In the genomic region with DNA sequence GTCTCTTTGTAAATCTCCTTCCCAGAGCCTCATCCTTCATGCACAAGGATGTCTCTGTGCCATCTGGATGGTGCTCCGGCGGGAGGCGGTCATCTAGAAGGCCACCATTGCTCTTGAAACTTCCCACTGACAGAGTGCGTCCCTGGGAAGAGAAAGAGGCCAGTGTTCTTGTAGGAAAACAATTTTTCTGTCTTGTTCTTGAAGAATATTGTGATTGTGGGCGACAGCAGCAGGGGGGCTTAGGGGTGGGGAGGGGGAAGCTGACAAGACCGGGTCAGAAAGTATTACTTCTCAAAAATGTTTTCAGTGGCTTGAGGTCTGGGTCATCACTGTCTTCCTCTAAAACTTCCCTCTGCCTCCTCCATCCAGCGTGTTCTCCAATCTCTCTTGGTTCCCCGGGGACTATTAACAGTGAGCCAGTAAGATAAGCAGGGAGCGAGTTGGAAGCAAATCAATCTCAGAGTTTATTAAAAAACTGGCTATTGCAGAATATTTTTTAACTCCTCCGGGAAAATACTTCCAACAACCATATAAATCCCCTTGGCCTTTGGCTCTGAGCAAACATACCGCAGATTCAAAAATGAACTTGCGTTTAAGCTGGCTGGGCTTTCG, we compare ENCODE assay signal across 28 cellular contexts.
"Had no signal": no experiment of that assay in that cellular context is flagged by ENCODE, and none has a peak within 500 bp of the region (broad histone marks: within the 10 kb centered on the region; RNA-seq: fewer than 3 reads in every experiment).

No MANE protein-coding gene starts in this region.

- H3K4me1 Mint-ChIP-seq: activated naive CD4-positive, alpha-beta T cell treated with anti-CD3 and anti-CD28 coated beads, Interleukin-2, amount 50 U/mL, for 24 hours; activated naive CD8-positive, alpha-beta T cell treated with anti-CD3 and anti-CD28 coated beads, Interleukin-2, amount 50 U/mL, for 24 hours; activated T-helper 17 cell treated with anti-CD3 and anti-CD28 coated beads, Interleukin-2, amount 50 U/mL, for 72 hours; central memory CD8-positive, alpha-beta T cell; naive thymus-derived CD4-positive, alpha-beta T cell had no signal

- H3K9me3 ChIP-seq: gastrocnemius medialis, psoas muscle, spleen, transverse colon had no signal

- ATAC-seq: activated CD8-positive, alpha-beta T cell treated with anti-CD3 and anti-CD28 coated beads for 36 hours; activated naive CD8-positive, alpha-beta T cell treated with anti-CD3 and anti-CD28 coated beads, Interleukin-2, amount 50 U/mL, for 24 hours; activated T-cell treated with anti-CD3 and anti-CD28 coated beads, Interleukin-2, amount 50 U/mL, for 4 hours; activated T-helper 17 cell treated with anti-CD3 and anti-CD28 coated beads, Interleukin-2, amount 50 U/mL, for 72 hours; gastrocnemius medialis; left lobe of liver; naive thymus-derived CD4-positive, alpha-beta T cell; psoas muscle; WTC11 had no signal

- H3K4me3 Mint-ChIP-seq: activated CD8-positive, alpha-beta T cell treated with anti-CD3 and anti-CD28 coated beads for 36 hours; activated naive CD4-positive, alpha-beta T cell treated with anti-CD3 and anti-CD28 coated beads, Interleukin-2, amount 50 U/mL, for 24 hours; activated naive CD8-positive, alpha-beta T cell treated with anti-CD3 and anti-CD28 coated beads, Interleukin-2, amount 50 U/mL, for 24 hours; activated T-cell treated with anti-CD3 and anti-CD28 coated beads, Interleukin-2, amount 50 U/mL, for 4 hours; activated T-helper 17 cell treated with anti-CD3 and anti-CD28 coated beads, Interleukin-2, amount 50 U/mL, for 72 hours; central memory CD8-positive, alpha-beta T cell; naive thymus-derived CD4-positive, alpha-beta T cell; neural progenitor cell; WTC11 had no signal

- H3K27ac ChIP-seq: epithelial cell of prostate, gastrocnemius medialis, neural progenitor cell, parathyroid adenoma, psoas muscle, spleen, transverse colon had no signal

- H3K27me3 ChIP-seq: gastrocnemius medialis, neural progenitor cell, spleen, transverse colon had no signal

- H3K36me3 Mint-ChIP-seq: activated naive CD4-positive, alpha-beta T cell treated with anti-CD3 and anti-CD28 coated beads, Interleukin-2, amount 50 U/mL, for 24 hours; naive thymus-derived CD4-positive, alpha-beta T cell; neural progenitor cell; WTC11 had no signal

- DNase-seq: activated CD4-positive, alpha-beta T cell treated with anti-CD3 and anti-CD28 coated beads, Interleukin-2, amount 50 U/mL, for 1 hour; activated CD8-positive, alpha-beta T cell treated with anti-CD3 and anti-CD28 coated beads for 36 hours; activated gamma-delta T cell treated with Interleukin-2 at 50 U/mL for 16 hours; activated naive CD8-positive, alpha-beta T cell treated with anti-CD3 and anti-CD28 coated beads, Interleukin-2, amount 50 U/mL, for 24 hours; activated T-cell treated with anti-CD3 and anti-CD28 coated beads, Interleukin-2, amount 50 U/mL, for 4 hours; amygdala; dermis blood vessel endothelial cell; effector CD4-positive, alpha-beta T cell; gastrocnemius medialis; glutamatergic neuron; hippocampal formation; kidney; mammary epithelial cell; naive thymus-derived CD4-positive, alpha-beta T cell; occipital lobe; psoas muscle; spleen; stimulated activated naive CD4-positive, alpha-beta T cell; T-helper 2 cell; transverse colon had no signal

- H3K27ac Mint-ChIP-seq: activated CD8-positive, alpha-beta T cell treated with anti-CD3 and anti-CD28 coated beads for 36 hours; activated naive CD4-positive, alpha-beta T cell treated with anti-CD3 and anti-CD28 coated beads, Interleukin-2, amount 50 U/mL, for 24 hours; activated naive CD8-positive, alpha-beta T cell treated with anti-CD3 and anti-CD28 coated beads, Interleukin-2, amount 50 U/mL, for 24 hours; activated T-helper 17 cell treated with anti-CD3 and anti-CD28 coated beads, Interleukin-2, amount 50 U/mL, for 72 hours; naive thymus-derived CD4-positive, alpha-beta T cell; neural progenitor cell; WTC11 had no signal

- H3K4me3 ChIP-seq: gastrocnemius medialis, neural progenitor cell, psoas muscle, spleen, transverse colon had no signal

- H3K36me3 ChIP-seq: gastrocnemius medialis, neural progenitor cell, spleen, transverse colon had no signal

- H3K4me1 ChIP-seq: gastrocnemius medialis, parathyroid adenoma, psoas muscle, spleen, transverse colon had no signal

- H3K27me3 Mint-ChIP-seq: activated CD8-positive, alpha-beta T cell treated with anti-CD3 and anti-CD28 coated beads for 36 hours; activated naive CD4-positive, alpha-beta T cell treated with anti-CD3 and anti-CD28 coated beads, Interleukin-2, amount 50 U/mL, for 24 hours; activated naive CD8-positive, alpha-beta T cell treated with anti-CD3 and anti-CD28 coated beads, Interleukin-2, amount 50 U/mL, for 24 hours; activated T-helper 17 cell treated with anti-CD3 and anti-CD28 coated beads, Interleukin-2, amount 50 U/mL, for 72 hours had no signal

- H3K9me3 Mint-ChIP-seq: activated CD8-positive, alpha-beta T cell treated with anti-CD3 and anti-CD28 coated beads for 36 hours; activated naive CD4-positive, alpha-beta T cell treated with anti-CD3 and anti-CD28 coated beads, Interleukin-2, amount 50 U/mL, for 24 hours; activated naive CD8-positive, alpha-beta T cell treated with anti-CD3 and anti-CD28 coated beads, Interleukin-2, amount 50 U/mL, for 24 hours; activated T-cell treated with anti-CD3 and anti-CD28 coated beads, Interleukin-2, amount 50 U/mL, for 4 hours; activated T-helper 17 cell treated with anti-CD3 and anti-CD28 coated beads, Interleukin-2, amount 50 U/mL, for 72 hours; central memory CD8-positive, alpha-beta T cell; naive thymus-derived CD4-positive, alpha-beta T cell; neural progenitor cell had no signal
